Comparison of ENCODE assay signal across 8 cellular contexts in the genomic region with DNA sequence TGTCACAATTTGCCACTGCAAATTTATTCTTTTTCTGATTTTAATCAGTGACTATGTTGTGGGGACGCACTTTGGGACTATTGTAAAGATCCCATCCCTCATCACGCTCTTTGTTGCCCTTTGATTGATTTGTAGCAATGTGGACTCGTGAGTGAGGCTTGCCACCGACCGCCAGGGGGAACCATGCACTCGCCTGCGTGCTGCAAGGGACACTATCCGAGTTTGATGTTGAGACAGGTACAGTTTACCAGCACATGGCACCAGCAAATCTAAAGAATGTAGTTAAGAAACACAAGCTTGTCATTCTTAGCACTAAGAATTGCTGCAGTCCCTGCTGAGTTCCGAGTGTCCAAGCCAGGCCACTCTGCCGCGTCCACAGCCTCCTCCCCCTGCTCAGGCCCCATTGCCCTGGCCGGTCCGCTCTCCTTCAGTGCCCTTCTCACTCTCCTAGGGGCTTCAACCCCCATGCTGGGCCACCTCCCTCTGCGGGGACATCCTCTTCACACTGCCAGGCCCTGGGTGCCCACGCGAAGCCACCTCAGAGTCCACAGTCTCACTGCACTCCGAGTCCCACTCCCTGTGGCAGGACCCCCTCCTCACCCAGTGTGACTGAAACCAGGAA. TPM values are rescaled to one million over a fixed set of nuclear protein-coding genes. Genes with fewer than 3 reads are reported as not detected.
DNase-seq lines count a peak whose midpoint lies in the region; ATAC-seq and TF ChIP-seq lines count a peak whose summit lies in the region.

No MANE protein-coding gene starts in this region.

- no peaks in the 10 kb centered on the region for H3K36me3 Mint-ChIP-seq in brain

- ATAC-seq in DND-41 (ENCODE audit: insufficient read depth, low read depth) (peak; percentile 77), GM21723 (IDR thresholded peaks at IDR 0.05; ENCODE audit: unreplicated experiment) (peak; percentile 84), GM21528 (IDR thresholded peaks at IDR 0.05; ENCODE audit: low FRiP score, unreplicated experiment) (no peak)

- peak overlapping the region in 2 of 5 experiments; percentile 46 to 47 for H3K4me3 Mint-ChIP-seq in brain

- H3K9ac ChIP-seq in DND-41 (ENCODE audit: low read depth, low read length), result no peak overlapping the region

- H4K20me1 ChIP-seq in DND-41 (ENCODE audit: insufficient read depth, low read length), result 0 out of 2 replicates have a peak, but pooled peaks cover 6% of the 10 kb centered on the region

- H3K4me3 ChIP-seq in DND-41 (ENCODE audit: low read depth in 1 of 2, low read length in 2 of 2), result no peak overlapping the region

- DNase-seq in DND-41 (peak; percentile 51), LHCN-M2 (ENCODE audit: low read depth) (peak; percentile 30), T-helper 9 cell (peak; percentile 46), iPS-NIHi11 (ENCODE audit: low spot score) (peak; percentile 80)
- DNase-seq in stimulated activated CD4-positive, alpha-beta T cell treated with anti-CD3 and anti-CD28 coated beads, Interleukin-1b, Interleukin-23, amount 100 ng/mL, for 1 hour (ENCODE audit: low read depth in 2 of 2), result peak; percentile 11 to 45

- peaks cover 8% of the 10 kb centered on the region for H3K27me3 Mint-ChIP-seq in brain

- no peak overlapping the region for H3K27ac ChIP-seq in DND-41 (ENCODE audit: low read length)

- H2AFZ ChIP-seq in DND-41 (ENCODE audit: low read depth, low read length), result no peak overlapping the region

- H3K27me3 ChIP-seq in DND-41 (ENCODE audit: insufficient read depth, low read length, poor library complexity), result no peaks in the 10 kb centered on the region

- TF ChIP-seq CTCF in DND-41 (IDR thresholded peaks at IDR 0.05; ENCODE audit: borderline replicate concordance, extremely low read depth, low read length, poor library complexity, severe bottlenecking), result peak; percentile 68
- peak; percentile 83 to 88 for TF ChIP-seq CTCF in brain (conservative IDR thresholded peaks at IDR 0.05)

- no peaks in the 10 kb centered on the region for H3K9me3 ChIP-seq in DND-41 (ENCODE audit: insufficient read depth, low read length, severe bottlenecking)

- H3K27ac Mint-ChIP-seq in brain, result peak overlapping the region in 2 of 5 experiments; percentile 15 to 50

- no peak overlapping the region for H3K4me2 ChIP-seq in DND-41 (ENCODE audit: insufficient read depth, low read length)

- no peaks in the 10 kb centered on the region for H3K36me3 ChIP-seq in DND-41 (ENCODE audit: insufficient read depth, low read length)

- no peaks in the 10 kb centered on the region for H3K4me1 ChIP-seq in DND-41 (ENCODE audit: insufficient read depth, low read length)

- no peaks in the 10 kb centered on the region for H3K79me2 ChIP-seq in DND-41 (ENCODE audit: insufficient read depth, low read length)

- peaks cover 0 to 7% (median 5%) of the 10 kb centered on the region in 5 experiments for H3K9me3 Mint-ChIP-seq in brain

- peaks cover 12% of the 10 kb centered on the region for H3K4me1 Mint-ChIP-seq in brain

RNA-seq across cellular contexts. Expression of a gene that starts 2.0 kb away (rescaled TPM):
- total RNA-seq in LHCN-M2 (2014; rRNA removed), result not detected in 2 replicates
- not detected for polyA plus RNA-seq in LHCN-M2 (2012)
- polyA plus RNA-seq in brain (ENCODE audit: insufficient read depth, low read depth, low replicate concordance), result 0.29 TPM

RNA-seq across cellular contexts. Expression of a gene that starts 48.5 kb away (rescaled TPM):
- not detected in 2 replicates for total RNA-seq in LHCN-M2 (2014; rRNA removed)
- not detected for polyA plus RNA-seq in LHCN-M2 (2012)
- not detected for polyA plus RNA-seq in brain (ENCODE audit: insufficient read depth, low read depth, low replicate concordance)

RNA-seq across cellular contexts. Expression of a gene that starts 49.9 kb away (rescaled TPM):
- 0.45 and 0.63 TPM in 2 replicates for total RNA-seq in LHCN-M2 (2014; rRNA removed)
- 1.00 TPM for polyA plus RNA-seq in LHCN-M2 (2012)
- 0.53 TPM for polyA plus RNA-seq in brain (ENCODE audit: insufficient read depth, low read depth, low replicate concordance)

Comparison
In these comparisons a context has a peak if more than half of its experiments do, and no peak if none do; other contexts are left out.
1. DNase-seq: peak in every context shown above with its lines; median percentile 80 in iPS-NIHi11; 51 in DND-41; 46 in T-helper 9 cell; 30 in LHCN-M2; 28 in stimulated activated CD4-positive, alpha-beta T cell treated with anti-CD3 and anti-CD28 coated beads, Interleukin-1b, Interleukin-23, amount 100 ng/mL, for 1 hour.